ENCODE assay signal across 23 cellular contexts in the genomic region with DNA sequence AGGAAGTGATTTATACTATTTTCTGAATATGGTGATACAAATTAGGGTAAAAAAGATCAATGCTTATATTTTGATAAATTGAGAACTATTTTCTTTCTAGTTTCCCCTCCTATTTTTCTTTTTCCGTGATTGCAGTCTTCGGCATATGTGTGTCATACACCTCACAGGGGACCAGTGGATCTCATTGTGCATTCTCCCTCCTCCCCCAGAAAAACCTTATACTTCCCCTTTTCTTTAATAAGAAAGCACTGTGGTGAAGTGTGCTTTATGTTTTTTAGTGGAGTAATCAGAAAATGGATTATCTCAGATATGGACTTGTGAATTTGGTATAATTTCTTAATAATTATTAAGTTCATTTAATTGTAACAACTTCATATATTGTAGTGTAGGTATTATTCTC.
"Had no signal": no experiment of that assay in that cellular context is flagged by ENCODE, and none has a peak within 500 bp of the region (broad histone marks: within the 10 kb centered on the region; RNA-seq: fewer than 3 reads in every experiment).

No MANE protein-coding gene starts in this region.

- H3K27me3 Mint-ChIP-seq: activated CD4-positive, alpha-beta memory T cell treated with anti-CD3 and anti-CD28 coated beads, Interleukin-2, amount 10 ng/mL, durations not matched to agents 7 days and 5 days had no signal

- H3K4me1 Mint-ChIP-seq: activated CD4-positive, alpha-beta memory T cell treated with anti-CD3 and anti-CD28 coated beads, Interleukin-2, amount 10 ng/mL, durations not matched to agents 7 days and 5 days; activated CD4-positive, alpha-beta T cell treated with anti-CD3 and anti-CD28 coated beads for 36 hours; activated naive CD8-positive, alpha-beta T cell treated with anti-CD3 and anti-CD28 coated beads, Interleukin-2, amount 10 ng/mL, durations not matched to agents 7 days and 5 days; T-helper 17 cell had no signal

- H3K4me3 Mint-ChIP-seq: activated CD4-positive, alpha-beta memory T cell treated with anti-CD3 and anti-CD28 coated beads, Interleukin-2, amount 10 ng/mL, durations not matched to agents 7 days and 5 days; activated CD4-positive, alpha-beta T cell treated with anti-CD3 and anti-CD28 coated beads for 36 hours; activated naive CD8-positive, alpha-beta T cell treated with anti-CD3 and anti-CD28 coated beads, Interleukin-2, amount 10 ng/mL, durations not matched to agents 7 days and 5 days; activated T-cell treated with anti-CD3 and anti-CD28 coated beads, Interleukin-2, amount 50 U/mL, for 72 hours; T-helper 17 cell had no signal

- H3K36me3 Mint-ChIP-seq: activated naive CD8-positive, alpha-beta T cell treated with anti-CD3 and anti-CD28 coated beads, Interleukin-2, amount 10 ng/mL, durations not matched to agents 7 days and 5 days had no signal

- DNase-seq: activated CD4-positive, alpha-beta memory T cell treated with anti-CD3 and anti-CD28 coated beads, Interleukin-2, amount 10 ng/mL, durations not matched to agents 7 days and 5 days; activated CD4-positive, alpha-beta T cell treated with anti-CD3 and anti-CD28 coated beads for 36 hours; activated CD4-positive, alpha-beta T cell treated with anti-CD3 and anti-CD28 coated beads, Interleukin-2, amount 50 U/mL, for 1 hour; activated naive CD4-positive, alpha-beta T cell treated with anti-CD3 and anti-CD28 coated beads, Interleukin-2, amount 50 U/mL, for 16 hours; activated naive CD8-positive, alpha-beta T cell treated with anti-CD3 and anti-CD28 coated beads, Interleukin-2, amount 10 ng/mL, durations not matched to agents 7 days and 5 days; activated T-cell treated with anti-CD3 and anti-CD28 coated beads, Interleukin-2, amount 50 U/mL, for 72 hours; aorta; caudate nucleus; IMR-90; KG1; MG63; NCI-H1092 treated with DMSO at 0.1 percent for 48 hours; NCI-H1417 treated with DMSO at 0.1 percent for 48 hours; NCI-H1694; NCI-H2029; NCI-H2107; NCI-H2171 treated with DMSO at 0.1 percent for 48 hours; NCI-H226; NCI-H526; NCI-H774; RPMI8226; T-helper 17 cell; WERI-Rb-1 had no signal

- H3K9me3 Mint-ChIP-seq: activated CD4-positive, alpha-beta memory T cell treated with anti-CD3 and anti-CD28 coated beads, Interleukin-2, amount 10 ng/mL, durations not matched to agents 7 days and 5 days; activated naive CD8-positive, alpha-beta T cell treated with anti-CD3 and anti-CD28 coated beads, Interleukin-2, amount 10 ng/mL, durations not matched to agents 7 days and 5 days had no signal

- H3K27ac Mint-ChIP-seq: activated CD4-positive, alpha-beta memory T cell treated with anti-CD3 and anti-CD28 coated beads, Interleukin-2, amount 10 ng/mL, durations not matched to agents 7 days and 5 days; activated CD4-positive, alpha-beta T cell treated with anti-CD3 and anti-CD28 coated beads for 36 hours; activated naive CD8-positive, alpha-beta T cell treated with anti-CD3 and anti-CD28 coated beads, Interleukin-2, amount 10 ng/mL, durations not matched to agents 7 days and 5 days; activated T-cell treated with anti-CD3 and anti-CD28 coated beads, Interleukin-2, amount 50 U/mL, for 72 hours; T-helper 17 cell had no signal
